Comparison of ENCODE assay signal across 11 cellular contexts in the genomic region with DNA sequence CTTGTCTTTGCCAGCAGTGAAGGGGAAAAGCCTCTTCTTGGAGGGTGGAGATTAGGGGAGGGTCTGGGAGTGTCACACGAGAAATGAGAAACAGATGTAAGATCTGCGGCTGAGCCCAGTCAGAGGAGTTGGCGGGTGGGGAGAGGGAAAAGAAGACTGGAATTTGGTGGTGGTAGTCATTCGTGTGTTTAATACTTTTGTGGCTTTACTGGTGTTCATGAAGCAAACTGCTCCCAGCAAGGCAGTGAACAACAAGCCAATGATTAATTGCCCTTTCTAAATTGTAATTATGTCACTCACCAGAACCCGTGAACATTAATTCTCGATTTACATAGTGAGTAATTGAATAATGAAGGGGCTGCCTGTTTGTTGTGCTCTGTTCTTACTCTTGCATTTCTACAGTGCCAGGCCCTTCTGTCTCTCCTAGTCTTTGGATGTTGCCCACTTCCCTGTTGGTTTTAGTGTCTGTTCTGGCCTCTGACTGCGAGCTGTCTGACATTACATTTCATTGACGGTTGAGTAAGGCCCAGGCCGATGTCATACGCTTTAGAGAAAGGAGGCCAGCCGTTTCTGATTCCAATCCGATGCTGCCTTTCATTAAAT.
DNase-seq lines count a peak whose midpoint lies in the region; ATAC-seq and TF ChIP-seq lines count a peak whose summit lies in the region.
"Had no signal": no experiment of that assay in that cellular context is flagged by ENCODE, and none has a peak within 500 bp of the region (broad histone marks: within the 10 kb centered on the region; RNA-seq: fewer than 3 reads in every experiment).

No MANE protein-coding gene starts in this region.

- intact Hi-C loops in uterus (cut with DNase I; ENCODE audit: low total_unique reads), result no loop called here

- peak overlapping the region; percentile 16 to 46 for H3K27ac ChIP-seq in uterus

- H3K4me3 ChIP-seq in cardiac fibroblast (replicated peaks in 1 of 2; ENCODE audit: low read depth in 2 of 2, low read length in 2 of 2), result no peak overlapping the region
- no peak overlapping the region for H3K4me3 ChIP-seq in kidney epithelial cell (ENCODE audit: low read depth, low read length)
- no peak overlapping the region for H3K4me3 ChIP-seq in uterus

- no peak for TF ChIP-seq CTCF in cardiac fibroblast (IDR thresholded peaks at IDR 0.05; ENCODE audit: low read depth, low read length)
- no peak for TF ChIP-seq CTCF in kidney epithelial cell (IDR thresholded peaks at IDR 0.05; ENCODE audit: insufficient read depth, low read length, poor library complexity, severe bottlenecking)
- TF ChIP-seq CTCF in uterus (IDR thresholded peaks at IDR 0.05), result no peak

- H3K36me3 ChIP-seq in kidney epithelial cell (ENCODE audit: control insufficient read depth, insufficient read depth, low read length) (no peaks in the 10 kb centered on the region), uterus (no peaks in the 10 kb centered on the region)

- ATAC-seq in HG03039 (IDR thresholded peaks at IDR 0.05; ENCODE audit: unreplicated experiment) (no peak), HG03175 (IDR thresholded peaks at IDR 0.05; ENCODE audit: unreplicated experiment) (no peak)

- peak; percentile 9 for DNase-seq in NCI-H82 (lab: John Stamatoyannopoulos, UW)
- no peak for DNase-seq in NCI-H82 treated with DMSO at 0.1 percent for 48 hours (lab: John Stamatoyannopoulos, UW; ENCODE audit: unreplicated experiment)
- DNase-seq in cardiac fibroblast (ENCODE audit: low read depth in 2 of 2), result peak; percentile 62 to 80
- DNase-seq in kidney epithelial cell (ENCODE audit: low read depth), result peak; percentile 49
- DNase-seq in uterus, result peak in 1 of 2 donors; percentile 30
- DNase-seq in activated CD8-positive, alpha-beta memory T cell treated with anti-CD3 and anti-CD28 coated beads, Interleukin-2, amount 50 U/mL, for 48 hours, result no peak
- DNase-seq: AML-193, MM.1S, occipital lobe had no signal

- H3K27me3 ChIP-seq in kidney epithelial cell (ENCODE audit: control insufficient read depth, insufficient read depth, low read length) (no peaks in the 10 kb centered on the region), uterus (no peaks in the 10 kb centered on the region)

- peaks cover 0 to 3% of the 10 kb centered on the region in 2 donors for H3K4me1 ChIP-seq in uterus

- TF ChIP-seq POLR2A in uterus (IDR thresholded peaks at IDR 0.05), result no peak

- H3K9me3 ChIP-seq in uterus, result no peaks in the 10 kb centered on the region

Comparison
In these comparisons a context has a peak if more than half of its experiments do, and no peak if none do; other contexts are left out.
1. DNase-seq: peak in NCI-H82 (single experiment), cardiac fibroblast (2 of 2) and kidney epithelial cell (single experiment); none in NCI-H82 treated with DMSO at 0.1 percent for 48 hours (single experiment) and activated CD8-positive, alpha-beta memory T cell treated with anti-CD3 and anti-CD28 coated beads, Interleukin-2, amount 50 U/mL, for 48 hours (single experiment).